Comparison of ENCODE assay signal across 12 cellular contexts in the genomic region with DNA sequence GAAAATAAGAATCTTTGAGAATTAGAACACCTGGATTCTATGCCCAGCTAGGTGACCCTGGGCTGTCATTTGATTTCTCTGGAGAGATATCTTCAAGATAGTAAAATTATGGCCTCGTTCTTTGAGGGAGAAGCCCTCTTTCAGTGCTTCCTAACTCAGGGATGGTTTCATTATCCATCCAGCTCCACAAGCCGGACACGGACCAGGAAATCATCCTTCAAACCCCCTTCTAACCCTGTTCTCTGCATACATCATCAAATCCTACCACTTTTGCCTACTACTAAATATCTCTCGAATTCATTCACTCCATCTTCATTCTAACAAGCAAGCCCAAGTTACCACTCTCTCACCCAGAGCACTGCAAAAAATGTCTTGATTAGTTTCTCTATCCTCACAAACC. TPM values are rescaled to one million over a fixed set of nuclear protein-coding genes. Genes with fewer than 3 reads are reported as not detected.
A peak's percentile ranks its signal among the peaks of the same experiment; 100 is the strongest.
DNase-seq lines count a peak whose midpoint lies in the region; ATAC-seq and TF ChIP-seq lines count a peak whose summit lies in the region.
"Had no signal": no experiment of that assay in that cellular context is flagged by ENCODE, and none has a peak within 500 bp of the region (broad histone marks: within the 10 kb centered on the region; RNA-seq: fewer than 3 reads in every experiment).

No MANE protein-coding gene starts in this region.

- no peak overlapping the region for H4K12ac ChIP-seq in trophoblast cell (ENCODE audit: low read depth, low read length)

- H3K79me2 ChIP-seq in OCI-LY3 (ENCODE audit: low read length) (peaks cover 34% of the 10 kb centered on the region), trophoblast cell (ENCODE audit: control insufficient read depth, insufficient read depth, low read length, poor library complexity) (peaks cover 2% of the 10 kb centered on the region)

- H3K36me3 ChIP-seq in OCI-LY3 (replicated peaks; ENCODE audit: low read depth, low read length) (peaks cover 12% of the 10 kb centered on the region), trophoblast cell (ENCODE audit: control insufficient read depth in 1 of 2, insufficient read depth in 2 of 2, low read length in 2 of 2) (peaks cover 0 to 1% of the 10 kb centered on the region in 2 experiments), gastroesophageal sphincter (no peaks in the 10 kb centered on the region)
- H3K36me3 ChIP-seq: suprapubic skin had no signal

- H3K27ac ChIP-seq in OCI-LY3 (ENCODE audit: low read length) (peak overlapping the region; percentile 65), trophoblast cell (ENCODE audit: low read depth, low read length) (peak overlapping the region; percentile 42), gastroesophageal sphincter (no peak overlapping the region)
- H3K27ac ChIP-seq: SJCRH30, suprapubic skin had no signal

- in situ Hi-C loops in GM13976 (cut with MboI; ENCODE audit: low sequenced_read_pairs, unreplicated experiment) = loop anchor here (10.0 kb wide), 1 partner anchor 105 kb away; no protein-coding TSS in a partner anchor
- in situ Hi-C loops in G401 (cut with HindIII; ENCODE audit: low sequenced_read_pairs) = no loop called here

- H3K14ac ChIP-seq in trophoblast cell (ENCODE audit: low read length) = peak overlapping the region; percentile 31

- H3K23ac ChIP-seq in trophoblast cell (ENCODE audit: low read length) = no peak overlapping the region

- TF ChIP-seq CTCF in OCI-LY3 (IDR thresholded peaks at IDR 0.05; ENCODE audit: low read depth, low read length) (no peak), gastroesophageal sphincter (IDR thresholded peaks at IDR 0.05) (no peak), GM13976 (IDR thresholded peaks at IDR 0.05; ENCODE audit: borderline replicate concordance, control extremely low read depth, extremely low read depth, insufficient read depth, missing control alignments) (no peak)

- H3K79me1 ChIP-seq in trophoblast cell (ENCODE audit: low read length) = no peaks in the 10 kb centered on the region

- H3K4me1 ChIP-seq in OCI-LY3 (ENCODE audit: low read length) (peaks cover 72% of the 10 kb centered on the region), trophoblast cell (ENCODE audit: control insufficient read depth in 1 of 2, insufficient read depth in 2 of 2, low read length in 2 of 2) (peaks cover 4% of the 10 kb centered on the region in 2 experiments), gastroesophageal sphincter (peaks cover 0 to 50% (median 0%) of the 10 kb centered on the region in 3 donors)
- H3K4me1 ChIP-seq: SJCRH30 had no signal

- peaks cover 58% of the 10 kb centered on the region for H4K20me1 ChIP-seq in OCI-LY3 (ENCODE audit: insufficient read depth, low read length)

- H3K27me3 ChIP-seq in OCI-LY3 (ENCODE audit: low read depth, low read length) = peaks cover 15% of the 10 kb centered on the region
- H3K27me3 ChIP-seq in trophoblast cell (ENCODE audit: insufficient read depth, low read length) = no peaks in the 10 kb centered on the region
- H3K27me3 ChIP-seq in gastroesophageal sphincter = no peaks in the 10 kb centered on the region
- H3K27me3 ChIP-seq: SJCRH30, suprapubic skin had no signal

- H4K8ac ChIP-seq in trophoblast cell (ENCODE audit: low read depth, low read length) = no peak overlapping the region

- TF ChIP-seq EP300 in gastroesophageal sphincter (IDR thresholded peaks at IDR 0.05) = no peak

- WGBS in trophoblast cell (ENCODE audit: extremely low coverage, insufficient coverage, insufficient read length) = 100% methylated on average over 1 of the region's 4 CpGs
- 82 to 90% methylated on average over 4 of the region's 4 CpGs for WGBS in gastroesophageal sphincter (ENCODE audit: low coverage in 1 of 2), 2 donors

- no peak overlapping the region for H2BK12ac ChIP-seq in trophoblast cell (ENCODE audit: low read length)

- H3K9me3 ChIP-seq in OCI-LY3 (ENCODE audit: insufficient read depth, low read length) (no peaks in the 10 kb centered on the region), trophoblast cell (ENCODE audit: insufficient read depth, low read depth, low read length) (no peaks in the 10 kb centered on the region), gastroesophageal sphincter (no peaks in the 10 kb centered on the region)
- H3K9me3 ChIP-seq: SJCRH30, suprapubic skin had no signal

- H2AK5ac ChIP-seq in trophoblast cell (ENCODE audit: low read length) = no peak overlapping the region

- H4K91ac ChIP-seq in trophoblast cell (ENCODE audit: low read depth, low read length) = no peak overlapping the region

- peak overlapping the region; percentile 37 for H2BK5ac ChIP-seq in trophoblast cell (ENCODE audit: low read depth, low read length, poor library complexity)

- H3K4me2 ChIP-seq in OCI-LY3 (ENCODE audit: low read length) (peak overlapping the region; percentile 94), trophoblast cell (ENCODE audit: low read length) (no peak overlapping the region)

- TF ChIP-seq POLR2A in GM18505 (IDR thresholded peaks at IDR 0.05; ENCODE audit: borderline replicate concordance, extremely low read depth, insufficient read depth, insufficient read length) = peak; percentile 23
- TF ChIP-seq POLR2A in gastroesophageal sphincter (IDR thresholded peaks at IDR 0.05) = no peak

- no peak for ATAC-seq in GM18505 (IDR thresholded peaks at IDR 0.05; ENCODE audit: unreplicated experiment)
- ATAC-seq in gastroesophageal sphincter = no peak

- H2AFZ ChIP-seq in OCI-LY3 (ENCODE audit: low read depth, low read length) (no peak overlapping the region), trophoblast cell (ENCODE audit: insufficient read depth, low read length, poor library complexity) (no peak overlapping the region)

- H3K4ac ChIP-seq in trophoblast cell (ENCODE audit: low read depth, low read length) = no peak overlapping the region

- peak; percentile 52 for DNase-seq in dermis blood vessel endothelial cell
- DNase-seq in trophoblast cell = no peak
- no peak for DNase-seq in GM13976 (ENCODE audit: low spot score)
- no peak for DNase-seq in G401 (ENCODE audit: low spot score)
- no peak for DNase-seq in cerebellum (ENCODE audit: low spot score)
- DNase-seq: activated CD8-positive, alpha-beta memory T cell treated with anti-CD3 and anti-CD28 coated beads for 24 hours; central memory CD4-positive, alpha-beta T cell; SJCRH30 had no signal

- H2BK120ac ChIP-seq in trophoblast cell (ENCODE audit: insufficient read depth, low read length, poor library complexity) = no peak overlapping the region

- peak overlapping the region; percentile 66 for H3K4me3 ChIP-seq in OCI-LY3 (ENCODE audit: low read length)
- H3K4me3 ChIP-seq in trophoblast cell (ENCODE audit: low read depth, low read length) = no peak overlapping the region
- H3K4me3 ChIP-seq in gastroesophageal sphincter = no peak overlapping the region
- H3K4me3 ChIP-seq: SJCRH30, suprapubic skin had no signal

- H3K9ac ChIP-seq in OCI-LY3 (ENCODE audit: low read length) = peak overlapping the region; percentile 27; the same call in 1 of the 2 replicates
- H3K9ac ChIP-seq in trophoblast cell (ENCODE audit: low read length) = no peak overlapping the region

- no peak overlapping the region for H3K18ac ChIP-seq in trophoblast cell (ENCODE audit: low read length)

RNA-seq across cellular contexts. Expression of gene MAPKAP1, which starts 57.2 kb away (rescaled TPM):
- total RNA-seq in dermis blood vessel endothelial cell (82.5 and 84.4 TPM in 2 replicates), gastroesophageal sphincter (100 to 1,000 TPM in 1 of 4 donors, 10 to 100 TPM in 3; 76.5 to 141 (median 87.5) TPM), cerebellum (43.3 TPM)
- polyA plus RNA-seq in trophoblast cell (2013) = 64.3 and 64.4 TPM in 2 replicates
- 77.0 and 113 TPM in 2 replicates for total RNA-seq in G401 (2014; rRNA removed; shearing (Covaris generic))

Comparison
In these comparisons a context has a peak if more than half of its experiments do, and no peak if none do; other contexts are left out.
1. H3K27ac ChIP-seq: peak in OCI-LY3 (single experiment) and trophoblast cell (single experiment); none in gastroesophageal sphincter (0 of 4).